1 cellular context compared by ENCODE assay signal in the genomic region with DNA sequence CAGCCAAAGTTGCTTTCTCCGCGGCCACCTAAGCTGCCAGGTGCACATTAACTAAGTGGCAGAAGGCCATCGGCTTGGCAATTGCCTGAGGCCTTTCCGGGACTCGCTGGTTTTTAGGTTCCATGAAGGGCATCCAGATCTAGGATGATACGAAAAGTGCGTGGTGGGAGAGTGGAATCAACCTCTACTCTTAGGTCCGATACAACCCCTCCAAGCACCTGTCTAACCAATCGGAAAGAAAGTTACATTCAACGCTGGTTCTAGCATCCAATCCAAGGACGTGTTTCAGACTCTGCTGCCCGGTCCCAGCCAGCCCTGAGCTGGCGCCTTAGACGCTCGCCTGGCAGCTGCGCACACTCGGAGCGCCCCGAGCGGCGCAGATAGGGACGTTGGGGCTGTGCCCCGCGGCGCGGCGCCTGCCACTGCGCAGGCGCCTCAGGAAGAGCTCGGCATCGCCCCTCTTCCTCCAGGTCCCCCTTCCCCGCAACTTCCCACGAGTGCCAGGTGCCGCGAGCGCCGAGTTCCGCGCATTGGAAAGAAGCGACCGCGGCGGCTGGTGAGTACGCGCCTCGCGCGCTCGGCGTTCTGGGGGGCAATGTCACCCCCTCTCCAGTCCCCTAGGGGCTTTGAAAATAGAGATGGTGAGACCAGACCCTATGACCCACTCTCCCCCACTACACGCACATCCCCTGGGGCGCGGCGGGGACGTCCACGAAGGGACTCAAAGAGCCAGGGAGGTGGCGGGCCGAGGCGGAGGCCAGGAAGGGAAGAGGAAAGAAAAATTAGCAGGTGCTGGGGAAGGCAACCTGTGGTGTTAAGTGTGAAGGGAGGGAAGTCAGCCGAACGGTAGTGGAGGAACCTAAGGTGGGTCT.
A peak's percentile ranks its signal among the peaks of the same experiment; 100 is the strongest.
TF ChIP-seq lines count a peak whose summit lies in the region.

TSS of gene ENPP4 (plus strand) at position 356 of the 872 bp plus-strand sequence. CDS start 9,595 bp downstream, outside the sequence.

TF ChIP-seq in GM12878, 131 proteins besides CTCF, POLR2A, EP300 and RAD21 (continued from another document and continues in another):
- TF ChIP-seq SPI1 (IDR thresholded peaks at IDR 0.05; ENCODE audit: borderline replicate concordance, insufficient read depth, low read depth, low read length), result no peak
- peak; percentile 75 for TF ChIP-seq GABPA (IDR thresholded peaks at IDR 0.05; ENCODE audit: low read depth)
- 0 out of 4 replicates have a peak, but pooled peaks of 1 of the 2 experiments have one; percentile 27 for TF ChIP-seq SRF (IDR thresholded peaks at IDR 0.05; ENCODE audit: low read depth in 2 of 2, low read length in 2 of 2)
- TF ChIP-seq, protein P1, sequence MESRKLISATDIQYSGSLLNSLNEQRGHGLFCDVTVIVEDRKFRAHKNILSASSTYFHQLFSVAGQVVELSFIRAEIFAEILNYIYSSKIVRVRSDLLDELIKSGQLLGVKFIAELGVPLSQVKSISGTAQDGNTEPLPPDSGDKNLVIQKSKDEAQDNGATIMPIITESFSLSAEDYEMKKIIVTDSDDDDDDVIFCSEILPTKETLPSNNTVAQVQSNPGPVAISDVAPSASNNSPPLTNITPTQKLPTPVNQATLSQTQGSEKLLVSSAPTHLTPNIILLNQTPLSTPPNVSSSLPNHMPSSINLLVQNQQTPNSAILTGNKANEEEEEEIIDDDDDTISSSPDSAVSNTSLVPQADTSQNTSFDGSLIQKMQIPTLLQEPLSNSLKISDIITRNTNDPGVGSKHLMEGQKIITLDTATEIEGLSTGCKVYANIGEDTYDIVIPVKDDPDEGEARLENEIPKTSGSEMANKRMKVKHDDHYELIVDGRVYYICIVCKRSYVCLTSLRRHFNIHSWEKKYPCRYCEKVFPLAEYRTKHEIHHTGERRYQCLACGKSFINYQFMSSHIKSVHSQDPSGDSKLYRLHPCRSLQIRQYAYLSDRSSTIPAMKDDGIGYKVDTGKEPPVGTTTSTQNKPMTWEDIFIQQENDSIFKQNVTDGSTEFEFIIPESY (IDR thresholded peaks at IDR 0.05), result no peak
- no peak for TF ChIP-seq SMARCA5 (IDR thresholded peaks at IDR 0.05)
- TF ChIP-seq IKZF2 (IDR thresholded peaks at IDR 0.05), result 0 out of 4 replicates have a peak, but pooled peaks of 1 of the 2 experiments have one; percentile 48
- TF ChIP-seq TCF7 (IDR thresholded peaks at IDR 0.05; ENCODE audit: borderline replicate concordance), result no peak
- TF ChIP-seq TCF12 (IDR thresholded peaks at IDR 0.05; ENCODE audit: low read depth, low read length), result 0 out of 2 replicates have a peak, but pooled peaks have one; percentile 35
- TF ChIP-seq ESRRA (IDR thresholded peaks at IDR 0.05; ENCODE audit: low read length), result no peak
- TF ChIP-seq POLR2AphosphoS2 (IDR thresholded peaks at IDR 0.05; ENCODE audit: low read depth, low read length), result 0 out of 2 replicates have a peak, but pooled peaks have one; percentile 56
- no peak for TF ChIP-seq SUPT20H (IDR thresholded peaks at IDR 0.05; ENCODE audit: borderline replicate concordance, control insufficient read depth, low read depth, low read length)
- TF ChIP-seq NKRF (conservative IDR thresholded peaks at IDR 0.05), result peak; percentile 69
- TF ChIP-seq CBX3 (IDR thresholded peaks at IDR 0.05; ENCODE audit: borderline replicate concordance, low read depth), result no peak
- peak in 1 of 2 experiments; percentile 57; a peak in 2 of 4 replicates for TF ChIP-seq BHLHE40 (IDR thresholded peaks at IDR 0.05; ENCODE audit: borderline replicate concordance in 1 of 2, low read depth in 2 of 2, low read length in 1 of 2)
- TF ChIP-seq, protein P2, sequence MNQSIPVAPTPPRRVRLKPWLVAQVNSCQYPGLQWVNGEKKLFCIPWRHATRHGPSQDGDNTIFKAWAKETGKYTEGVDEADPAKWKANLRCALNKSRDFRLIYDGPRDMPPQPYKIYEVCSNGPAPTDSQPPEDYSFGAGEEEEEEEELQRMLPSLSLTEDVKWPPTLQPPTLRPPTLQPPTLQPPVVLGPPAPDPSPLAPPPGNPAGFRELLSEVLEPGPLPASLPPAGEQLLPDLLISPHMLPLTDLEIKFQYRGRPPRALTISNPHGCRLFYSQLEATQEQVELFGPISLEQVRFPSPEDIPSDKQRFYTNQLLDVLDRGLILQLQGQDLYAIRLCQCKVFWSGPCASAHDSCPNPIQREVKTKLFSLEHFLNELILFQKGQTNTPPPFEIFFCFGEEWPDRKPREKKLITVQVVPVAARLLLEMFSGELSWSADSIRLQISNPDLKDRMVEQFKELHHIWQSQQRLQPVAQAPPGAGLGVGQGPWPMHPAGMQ (IDR thresholded peaks at IDR 0.05; ENCODE audit: borderline replicate concordance), result no peak
- TF ChIP-seq, protein P3, sequence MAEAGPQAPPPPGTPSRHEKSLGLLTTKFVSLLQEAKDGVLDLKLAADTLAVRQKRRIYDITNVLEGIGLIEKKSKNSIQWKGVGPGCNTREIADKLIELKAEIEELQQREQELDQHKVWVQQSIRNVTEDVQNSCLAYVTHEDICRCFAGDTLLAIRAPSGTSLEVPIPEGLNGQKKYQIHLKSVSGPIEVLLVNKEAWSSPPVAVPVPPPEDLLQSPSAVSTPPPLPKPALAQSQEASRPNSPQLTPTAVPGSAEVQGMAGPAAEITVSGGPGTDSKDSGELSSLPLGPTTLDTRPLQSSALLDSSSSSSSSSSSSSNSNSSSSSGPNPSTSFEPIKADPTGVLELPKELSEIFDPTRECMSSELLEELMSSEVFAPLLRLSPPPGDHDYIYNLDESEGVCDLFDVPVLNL (IDR thresholded peaks at IDR 0.05; ENCODE audit: low read depth, low read length), result 0 out of 2 replicates have a peak, but pooled peaks have one; percentile 47
- TF ChIP-seq, protein P4, sequence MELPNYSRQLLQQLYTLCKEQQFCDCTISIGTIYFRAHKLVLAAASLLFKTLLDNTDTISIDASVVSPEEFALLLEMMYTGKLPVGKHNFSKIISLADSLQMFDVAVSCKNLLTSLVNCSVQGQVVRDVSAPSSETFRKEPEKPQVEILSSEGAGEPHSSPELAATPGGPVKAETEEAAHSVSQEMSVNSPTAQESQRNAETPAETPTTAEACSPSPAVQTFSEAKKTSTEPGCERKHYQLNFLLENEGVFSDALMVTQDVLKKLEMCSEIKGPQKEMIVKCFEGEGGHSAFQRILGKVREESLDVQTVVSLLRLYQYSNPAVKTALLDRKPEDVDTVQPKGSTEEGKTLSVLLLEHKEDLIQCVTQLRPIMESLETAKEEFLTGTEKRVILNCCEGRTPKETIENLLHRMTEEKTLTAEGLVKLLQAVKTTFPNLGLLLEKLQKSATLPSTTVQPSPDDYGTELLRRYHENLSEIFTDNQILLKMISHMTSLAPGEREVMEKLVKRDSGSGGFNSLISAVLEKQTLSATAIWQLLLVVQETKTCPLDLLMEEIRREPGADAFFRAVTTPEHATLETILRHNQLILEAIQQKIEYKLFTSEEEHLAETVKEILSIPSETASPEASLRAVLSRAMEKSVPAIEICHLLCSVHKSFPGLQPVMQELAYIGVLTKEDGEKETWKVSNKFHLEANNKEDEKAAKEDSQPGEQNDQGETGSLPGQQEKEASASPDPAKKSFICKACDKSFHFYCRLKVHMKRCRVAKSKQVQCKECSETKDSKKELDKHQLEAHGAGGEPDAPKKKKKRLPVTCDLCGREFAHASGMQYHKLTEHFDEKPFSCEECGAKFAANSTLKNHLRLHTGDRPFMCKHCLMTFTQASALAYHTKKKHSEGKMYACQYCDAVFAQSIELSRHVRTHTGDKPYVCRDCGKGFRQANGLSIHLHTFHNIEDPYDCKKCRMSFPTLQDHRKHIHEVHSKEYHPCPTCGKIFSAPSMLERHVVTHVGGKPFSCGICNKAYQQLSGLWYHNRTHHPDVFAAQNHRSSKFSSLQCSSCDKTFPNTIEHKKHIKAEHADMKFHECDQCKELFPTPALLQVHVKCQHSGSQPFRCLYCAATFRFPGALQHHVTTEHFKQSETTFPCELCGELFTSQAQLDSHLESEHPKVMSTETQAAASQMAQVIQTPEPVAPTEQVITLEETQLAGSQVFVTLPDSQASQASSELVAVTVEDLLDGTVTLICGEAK (IDR thresholded peaks at IDR 0.05; ENCODE audit: borderline replicate concordance), result peak; percentile 76
- TF ChIP-seq MYB (IDR thresholded peaks at IDR 0.05; ENCODE audit: borderline replicate concordance, low read depth, low read length), result no peak
- TF ChIP-seq GATAD2B (conservative IDR thresholded peaks at IDR 0.05; ENCODE audit: low read depth), result peak; percentile 87
- TF ChIP-seq IKZF1 (conservative IDR thresholded peaks at IDR 0.05), result peak; percentile 78
- TF ChIP-seq USF2 (IDR thresholded peaks at IDR 0.05; ENCODE audit: borderline replicate concordance, low read depth, low read length), result no peak
- TF ChIP-seq PAX5 (IDR thresholded peaks at IDR 0.05; ENCODE audit: borderline replicate concordance, low read depth, low read length), result no peak
- no peak for TF ChIP-seq WRNIP1 (IDR thresholded peaks at IDR 0.05; ENCODE audit: borderline replicate concordance, low read depth, low read length)
- TF ChIP-seq ETV6 (conservative IDR thresholded peaks at IDR 0.05 in 1 of 2, IDR thresholded peaks at IDR 0.05 in 1 of 2; ENCODE audit: borderline replicate concordance in 1 of 2, low read depth in 1 of 2), result no peak
- TF ChIP-seq STAT1 (conservative IDR thresholded peaks at IDR 0.05), result no peak
- TF ChIP-seq HDAC2 (IDR thresholded peaks at IDR 0.05), result no peak
- TF ChIP-seq, protein P5, sequence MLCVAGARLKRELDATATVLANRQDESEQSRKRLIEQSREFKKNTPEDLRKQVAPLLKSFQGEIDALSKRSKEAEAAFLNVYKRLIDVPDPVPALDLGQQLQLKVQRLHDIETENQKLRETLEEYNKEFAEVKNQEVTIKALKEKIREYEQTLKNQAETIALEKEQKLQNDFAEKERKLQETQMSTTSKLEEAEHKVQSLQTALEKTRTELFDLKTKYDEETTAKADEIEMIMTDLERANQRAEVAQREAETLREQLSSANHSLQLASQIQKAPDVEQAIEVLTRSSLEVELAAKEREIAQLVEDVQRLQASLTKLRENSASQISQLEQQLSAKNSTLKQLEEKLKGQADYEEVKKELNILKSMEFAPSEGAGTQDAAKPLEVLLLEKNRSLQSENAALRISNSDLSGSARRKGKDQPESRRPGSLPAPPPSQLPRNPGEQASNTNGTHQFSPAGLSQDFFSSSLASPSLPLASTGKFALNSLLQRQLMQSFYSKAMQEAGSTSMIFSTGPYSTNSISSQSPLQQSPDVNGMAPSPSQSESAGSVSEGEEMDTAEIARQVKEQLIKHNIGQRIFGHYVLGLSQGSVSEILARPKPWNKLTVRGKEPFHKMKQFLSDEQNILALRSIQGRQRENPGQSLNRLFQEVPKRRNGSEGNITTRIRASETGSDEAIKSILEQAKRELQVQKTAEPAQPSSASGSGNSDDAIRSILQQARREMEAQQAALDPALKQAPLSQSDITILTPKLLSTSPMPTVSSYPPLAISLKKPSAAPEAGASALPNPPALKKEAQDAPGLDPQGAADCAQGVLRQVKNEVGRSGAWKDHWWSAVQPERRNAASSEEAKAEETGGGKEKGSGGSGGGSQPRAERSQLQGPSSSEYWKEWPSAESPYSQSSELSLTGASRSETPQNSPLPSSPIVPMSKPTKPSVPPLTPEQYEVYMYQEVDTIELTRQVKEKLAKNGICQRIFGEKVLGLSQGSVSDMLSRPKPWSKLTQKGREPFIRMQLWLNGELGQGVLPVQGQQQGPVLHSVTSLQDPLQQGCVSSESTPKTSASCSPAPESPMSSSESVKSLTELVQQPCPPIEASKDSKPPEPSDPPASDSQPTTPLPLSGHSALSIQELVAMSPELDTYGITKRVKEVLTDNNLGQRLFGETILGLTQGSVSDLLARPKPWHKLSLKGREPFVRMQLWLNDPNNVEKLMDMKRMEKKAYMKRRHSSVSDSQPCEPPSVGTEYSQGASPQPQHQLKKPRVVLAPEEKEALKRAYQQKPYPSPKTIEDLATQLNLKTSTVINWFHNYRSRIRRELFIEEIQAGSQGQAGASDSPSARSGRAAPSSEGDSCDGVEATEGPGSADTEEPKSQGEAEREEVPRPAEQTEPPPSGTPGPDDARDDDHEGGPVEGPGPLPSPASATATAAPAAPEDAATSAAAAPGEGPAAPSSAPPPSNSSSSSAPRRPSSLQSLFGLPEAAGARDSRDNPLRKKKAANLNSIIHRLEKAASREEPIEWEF (IDR thresholded peaks at IDR 0.05; ENCODE audit: insufficient replicate concordance, low read depth, low read length), result no peak
- TF ChIP-seq, protein P6, sequence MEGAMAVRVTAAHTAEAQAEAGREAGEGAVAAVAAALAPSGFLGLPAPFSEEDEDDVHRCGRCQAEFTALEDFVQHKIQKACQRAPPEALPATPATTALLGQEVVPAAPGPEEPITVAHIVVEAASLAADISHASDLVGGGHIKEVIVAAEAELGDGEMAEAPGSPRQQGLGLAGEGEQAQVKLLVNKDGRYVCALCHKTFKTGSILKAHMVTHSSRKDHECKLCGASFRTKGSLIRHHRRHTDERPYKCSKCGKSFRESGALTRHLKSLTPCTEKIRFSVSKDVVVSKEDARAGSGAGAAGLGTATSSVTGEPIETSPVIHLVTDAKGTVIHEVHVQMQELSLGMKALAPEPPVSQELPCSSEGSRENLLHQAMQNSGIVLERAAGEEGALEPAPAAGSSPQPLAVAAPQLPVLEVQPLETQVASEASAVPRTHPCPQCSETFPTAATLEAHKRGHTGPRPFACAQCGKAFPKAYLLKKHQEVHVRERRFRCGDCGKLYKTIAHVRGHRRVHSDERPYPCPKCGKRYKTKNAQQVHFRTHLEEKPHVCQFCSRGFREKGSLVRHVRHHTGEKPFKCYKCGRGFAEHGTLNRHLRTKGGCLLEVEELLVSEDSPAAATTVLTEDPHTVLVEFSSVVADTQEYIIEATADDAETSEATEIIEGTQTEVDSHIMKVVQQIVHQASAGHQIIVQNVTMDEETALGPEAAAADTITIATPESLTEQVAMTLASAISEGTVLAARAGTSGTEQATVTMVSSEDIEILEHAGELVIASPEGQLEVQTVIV (IDR thresholded peaks at IDR 0.05; ENCODE audit: borderline replicate concordance, partially characterized antibody), result no peak
